ENCODE assay signal across 24 cellular contexts in genomic region chr5:25562656-25563055, GRCh38.
A peak's percentile ranks its signal among the peaks of the same experiment; 100 is the strongest.
DNase-seq lines count a peak whose midpoint lies in the region; ATAC-seq, FAIRE-seq and TF ChIP-seq lines count a peak whose summit lies in the region.
"Had no signal": no experiment of that assay in that cellular context is flagged by ENCODE, and none has a peak within 500 bp of the region (broad histone marks: within the 10 kb centered on the region; RNA-seq: fewer than 3 reads in every experiment).

No MANE protein-coding gene starts in this region.

- H3K27me3 ChIP-seq in HepG2 (ENCODE audit: control insufficient read depth in 1 of 2, insufficient read depth in 2 of 2, low read length in 2 of 2) (no peaks in the 10 kb centered on the region), right lobe of liver (no peaks in the 10 kb centered on the region), K562 (ENCODE audit: control insufficient read depth in 2 of 2, insufficient read depth in 2 of 2, low read length in 2 of 2) (no peaks in the 10 kb centered on the region)
- H3K27me3 ChIP-seq: BE2C, BLaER1 had no signal

- no peak overlapping the region for H3K4me2 ChIP-seq in HepG2 (ENCODE audit: low read depth, low read length)
- H3K4me2 ChIP-seq in K562 (ENCODE audit: insufficient read depth, low read length): no peak overlapping the region
- H3K4me2 ChIP-seq: BLaER1 had no signal

- H3K9me3 ChIP-seq in HepG2 (ENCODE audit: low read length): peaks cover 42% of the 10 kb centered on the region
- peaks cover 0 to 3% (median 0%) of the 10 kb centered on the region in 4 donors for H3K9me3 ChIP-seq in right lobe of liver
- H3K9me3 ChIP-seq in K562 (replicated peaks; ENCODE audit: control insufficient read depth, insufficient read depth, low read depth, low read length): no peaks in the 10 kb centered on the region; the same call in 1 of the 2 replicates
- H3K9me3 ChIP-seq: BE2C had no signal

- BruUV-seq in HepG2 (replicated peaks; lab: Mats Ljungman, UMichigan) (no TSS peak), K562 (replicated peaks; lab: Mats Ljungman, UMichigan) (no TSS peak)

- H3K27ac ChIP-seq in HepG2 (ENCODE audit: extremely low read length, insufficient read depth, low read length): no peak overlapping the region
- H3K27ac ChIP-seq in right lobe of liver: no peak overlapping the region
- H3K27ac ChIP-seq in K562 (ENCODE audit: extremely low read depth, low read depth, low read length): no peak overlapping the region
- H3K27ac ChIP-seq: 22Rv1, BLaER1 had no signal

- H4K20me1 ChIP-seq in HepG2 (ENCODE audit: insufficient read depth, low read length): no peaks in the 10 kb centered on the region
- no peaks in the 10 kb centered on the region for H4K20me1 ChIP-seq in K562 (replicated peaks; ENCODE audit: control insufficient read depth, insufficient read depth, low read length)
- H4K20me1 ChIP-seq: BLaER1 had no signal

- no peak overlapping the region for H3K9ac ChIP-seq in HepG2 (ENCODE audit: insufficient read depth, low read depth, low read length)
- H3K9ac ChIP-seq in K562 (ENCODE audit: insufficient read depth in 1 of 2, low read depth in 2 of 2, low read length in 2 of 2): no peak overlapping the region
- H3K9ac ChIP-seq: BLaER1 had no signal

- DNase-seq in HepG2 (ENCODE audit: low spot score) (no peak), right lobe of liver (no peak), K562 (ENCODE audit: extremely low read depth in 1 of 4, low spot score in 3 of 4) (no peak), urothelium cell line (ENCODE audit: low spot score) (no peak), dedifferentiated amniotic fluid mesenchymal stem cell (ENCODE audit: extremely low spot score) (no peak)
- DNase-seq: ACHN; BE2C; C1 segment of cervical spinal cord; CD4-positive, alpha-beta memory T cell; CD4-positive, CD25-positive, alpha-beta regulatory T cell; CD8-positive, alpha-beta memory T cell; COR-L47; DMS 273 treated with DMSO at 0.1 percent for 48 hours; DMS153; DMS79; DND-41; EL; GDM1 had no signal

- no peak for TF ChIP-seq RAD21 in HepG2 (CRISPR knock-in tag; IDR thresholded peaks at IDR 0.05)
- TF ChIP-seq RAD21 in K562 (CRISPR knock-in tag; conservative IDR thresholded peaks at IDR 0.05 in 1 of 2, IDR thresholded peaks at IDR 0.05 in 1 of 2): no peak

- H3K79me2 ChIP-seq in HepG2 (ENCODE audit: insufficient read depth, low read length): no peaks in the 10 kb centered on the region
- H3K79me2 ChIP-seq in K562 (ENCODE audit: control insufficient read depth, insufficient read depth, low read length): no peaks in the 10 kb centered on the region

- no peaks in the 10 kb centered on the region for H3K9me1 ChIP-seq in K562 (ENCODE audit: control insufficient read depth, insufficient read depth, low read length)

- CTCF ChIA-PET in HepG2 (lab: Yijun Ruan, JAX; ENCODE audit: low intra/inter-chr PET ratio, low total read pairs) (no interaction called here), K562 (lab: Yijun Ruan, JAX; ENCODE audit: low intra/inter-chr PET ratio) (no interaction called here)

- no peaks in the 10 kb centered on the region for H3K36me3 ChIP-seq in HepG2 (replicated peaks in 1 of 2; ENCODE audit: control insufficient read depth in 1 of 2, insufficient read depth in 2 of 2, low read length in 2 of 2)
- H3K36me3 ChIP-seq in right lobe of liver: no peaks in the 10 kb centered on the region
- no peaks in the 10 kb centered on the region for H3K36me3 ChIP-seq in K562 (ENCODE audit: control insufficient read depth, insufficient read depth, low read length)
- H3K36me3 ChIP-seq: BE2C, BLaER1 had no signal

- ATAC-seq in HepG2: no peak
- no peak for ATAC-seq in right lobe of liver
- ATAC-seq in K562: no peak
- ATAC-seq in HG03378 (IDR thresholded peaks at IDR 0.05; ENCODE audit: unreplicated experiment): no peak
- ATAC-seq: GM12878 had no signal

- no peak for TF ChIP-seq EP300 in HepG2 (IDR thresholded peaks at IDR 0.05; ENCODE audit: low read depth in 2 of 2, low read length in 2 of 2)
- no peak for TF ChIP-seq EP300 in HepG2 (CRISPR knock-in tag; IDR thresholded peaks at IDR 0.05; ENCODE audit: borderline replicate concordance)
- no peak for TF ChIP-seq EP300 in K562 (IDR thresholded peaks at IDR 0.05; ENCODE audit: low read length)

- no peak for FAIRE-seq in HepG2 (lab: Jason Lieb, UNC)
- no peak for FAIRE-seq in K562 (lab: Jason Lieb, UNC)
- FAIRE-seq in urothelium cell line (lab: Jason Lieb, UNC): peak; percentile 35
- FAIRE-seq: GM12878, GM12892, GM18507 had no signal

- TF ChIP-seq POLR2A in HepG2 (IDR thresholded peaks at IDR 0.05; ENCODE audit: insufficient read depth in 1 of 2, low read depth in 2 of 2, low read length in 2 of 2) (no peak), right lobe of liver (IDR thresholded peaks at IDR 0.05) (no peak), K562 (conservative IDR thresholded peaks at IDR 0.05) (no peak)

- intact Hi-C loops in HepG2 (cut with micrococcal nuclease; ENCODE audit: unreplicated experiment) (no loop called here), right lobe of liver (cut with DNase I) (no loop called here), K562 (cut with micrococcal nuclease) (no loop called here)

- TF ChIP-seq CTCF in HepG2 (CRISPR knock-in tag; IDR thresholded peaks at IDR 0.05) (no peak), right lobe of liver (IDR thresholded peaks at IDR 0.05) (no peak), K562 (IDR thresholded peaks at IDR 0.05 in 2 of 3, conservative IDR thresholded peaks at IDR 0.05 in 1 of 3; ENCODE audit: insufficient read depth in 2 of 3, low read depth in 1 of 3, low read length in 3 of 3) (no peak)

- H2AFZ ChIP-seq in HepG2 (ENCODE audit: low read length) (no peak overlapping the region), K562 (ENCODE audit: low read depth, low read length) (no peak overlapping the region)

- in situ Hi-C loops in HepG2 (cut with HindIII; ENCODE audit: extremely low pct_ligation_motif_present, low pct_unique_long_range_greater_than_20kb) (no loop called here), K562 (cut with MboI) (no loop called here)

- POLR2A ChIA-PET in HepG2 (lab: Yijun Ruan, JAX): no interaction called here
- POLR2A ChIA-PET in K562 (lab: Yijun Ruan, JAX): no interaction called here

- H3K4me3 ChIP-seq in HepG2 (replicated peaks in 1 of 3; ENCODE audit: insufficient read depth in 1 of 3, low read depth in 2 of 3, low read length in 3 of 3) (no peak overlapping the region), right lobe of liver (no peak overlapping the region), K562 (no peak overlapping the region)
- H3K4me3 ChIP-seq: BLaER1, GM12878 had no signal

- H3K4me1 ChIP-seq in HepG2 (ENCODE audit: insufficient read depth, low read length): no peaks in the 10 kb centered on the region
- H3K4me1 ChIP-seq in right lobe of liver: no peaks in the 10 kb centered on the region
- no peaks in the 10 kb centered on the region for H3K4me1 ChIP-seq in K562 (replicated peaks in 1 of 2; ENCODE audit: control insufficient read depth in 2 of 2, insufficient read depth in 2 of 2, low read length in 2 of 2)
- H3K4me1 ChIP-seq: BE2C, BLaER1 had no signal

TF ChIP-seq in HepG2, 621 proteins besides CTCF, POLR2A, EP300 and RAD21:
- TF ChIP-seq ARNTL (CRISPR knock-in tag; IDR thresholded peaks at IDR 0.05) (no peak), MAFF (IDR thresholded peaks at IDR 0.05; ENCODE audit: low read depth, low read length) (peak; percentile 39; the same call in 1 of the 2 replicates), MAFK (conservative IDR thresholded peaks at IDR 0.05 in 1 of 2, IDR thresholded peaks at IDR 0.05 in 1 of 2; ENCODE audit: low read length in 2 of 2) (peak; percentile 53 to 81), GLI4 (CRISPR knock-in tag; IDR thresholded peaks at IDR 0.05; ENCODE audit: borderline replicate concordance) (no peak), ZNF468 (CRISPR knock-in tag; IDR thresholded peaks at IDR 0.05) (no peak), ZNF512 (CRISPR knock-in tag; IDR thresholded peaks at IDR 0.05) (no peak)
TF ChIP-seq in HepG2: peak in this region for 2.

TF ChIP-seq in K562, 482 proteins besides CTCF, POLR2A, EP300 and RAD21 (continues in another document):
- TF ChIP-seq GTF3C2 (IDR thresholded peaks at IDR 0.05; ENCODE audit: borderline replicate concordance, extremely low read depth, insufficient read length): no peak
- no peak for TF ChIP-seq DDX20 (tag; IDR thresholded peaks at IDR 0.05; ENCODE audit: low read depth)
- TF ChIP-seq ZNF740 (CRISPR knock-in tag; IDR thresholded peaks at IDR 0.05): no peak
- TF ChIP-seq ZNF740 (tag; IDR thresholded peaks at IDR 0.05): no peak
- no peak for TF ChIP-seq XRCC4 (IDR thresholded peaks at IDR 0.05; ENCODE audit: extremely low read depth, insufficient read depth, insufficient read length)

Comparison
In these comparisons a context has a peak if more than half of its experiments do, and no peak if none do; other contexts are left out.
1. Of the 241 proteins assayed by ChIP-seq in both HepG2 and K562: peak only in HepG2: MAFF and MAFK; only in K562: MAFG and NFE2L1; in both: none; in neither: 237.